ENCODE assay signal across 25 cellular contexts in genomic region chr12:108131035-108131434, GRCh38. TPM values are rescaled to one million over a fixed set of nuclear protein-coding genes. Genes with fewer than 3 reads are reported as not detected.
"Had no signal": no experiment of that assay in that cellular context is flagged by ENCODE, and none has a peak within 500 bp of the region (broad histone marks: within the 10 kb centered on the region; RNA-seq: fewer than 3 reads in every experiment).

No MANE protein-coding gene starts in this region.

- H3K27ac ChIP-seq: foreskin keratinocyte, heart right ventricle, left lung, lower lobe of right lung, spleen, testis, upper lobe of left lung had no signal

- H3K4me3 ChIP-seq: heart right ventricle, left lung, lower lobe of right lung, spleen, testis, upper lobe of left lung had no signal

- H3K36me3 Mint-ChIP-seq: activated naive CD4-positive, alpha-beta T cell treated with anti-CD3 and anti-CD28 coated beads, Interleukin-2, amount 50 U/mL, for 72 hours; T-cell had no signal

- H3K4me3 Mint-ChIP-seq: activated B cell treated with CpG ODN at 0.5 μM for 24 hours; activated T-cell treated with anti-CD3 and anti-CD28 coated beads, Interleukin-2, amount 50 U/mL, for 72 hours; central memory CD8-positive, alpha-beta T cell; T-cell had no signal

- H3K9me3 ChIP-seq: heart right ventricle, left lung, lower lobe of right lung, spleen, testis, upper lobe of left lung had no signal

- ATAC-seq: activated naive CD4-positive, alpha-beta T cell treated with anti-CD3 and anti-CD28 coated beads, Interleukin-2, amount 50 U/mL, for 72 hours; activated T-cell treated with anti-CD3 and anti-CD28 coated beads, Interleukin-2, amount 50 U/mL, for 72 hours; esophagus mucosa; foreskin keratinocyte; left lung; lower lobe of right lung; naive thymus-derived CD8-positive, alpha-beta T cell; right cardiac atrium; T-cell had no signal

- H3K27me3 ChIP-seq: testis had no signal

- H3K36me3 ChIP-seq: heart right ventricle, left lung, lower lobe of right lung, spleen, upper lobe of left lung had no signal

- H3K27ac Mint-ChIP-seq: activated B cell treated with CpG ODN at 0.5 μM for 24 hours; activated naive CD4-positive, alpha-beta T cell treated with anti-CD3 and anti-CD28 coated beads, Interleukin-2, amount 50 U/mL, for 72 hours; activated T-cell treated with anti-CD3 and anti-CD28 coated beads, Interleukin-2, amount 50 U/mL, for 72 hours; T-cell had no signal

- H3K9me3 Mint-ChIP-seq: activated B cell treated with CpG ODN at 0.5 μM for 24 hours; activated naive CD4-positive, alpha-beta T cell treated with anti-CD3 and anti-CD28 coated beads, Interleukin-2, amount 50 U/mL, for 72 hours; activated T-cell treated with anti-CD3 and anti-CD28 coated beads, Interleukin-2, amount 50 U/mL, for 72 hours; central memory CD8-positive, alpha-beta T cell; T-cell had no signal

- DNase-seq: activated B cell treated with CpG ODN at 0.5 μM for 24 hours; activated naive CD4-positive, alpha-beta T cell; activated T-cell treated with anti-CD3 and anti-CD28 coated beads for 4 hours; activated T-cell treated with anti-CD3 and anti-CD28 coated beads, Interleukin-2, amount 50 U/mL, for 72 hours; dermis blood vessel endothelial cell; effector CD8-positive, alpha-beta T cell; foreskin keratinocyte; heart right ventricle; left lung; lower lobe of right lung; mesenchymal stem cell; naive thymus-derived CD8-positive, alpha-beta T cell; right cardiac atrium; spleen; stimulated activated naive CD4-positive, alpha-beta T cell treated with Interleukin-2 at 50 U/mL for 16 hours; T-cell; testis; upper lobe of left lung had no signal

- H3K4me1 Mint-ChIP-seq: central memory CD8-positive, alpha-beta T cell had no signal

- H3K4me1 ChIP-seq: foreskin keratinocyte had no signal

RNA-seq across cellular contexts. Expression of gene WSCD2, which starts 1.9 kb away (rescaled TPM):
- total RNA-seq: activated naive CD4-positive, alpha-beta T cell treated with anti-CD3 and anti-CD28 coated beads, Interleukin-2, amount 50 U/mL, for 72 hours; activated T-cell treated with anti-CD3 and anti-CD28 coated beads, Interleukin-2, amount 50 U/mL, for 72 hours; bronchial epithelial cell; dermis blood vessel endothelial cell; endothelial cell of umbilical vein; foreskin keratinocyte; glomerular endothelial cell; naive thymus-derived CD8-positive, alpha-beta T cell; T-helper 2 cell treated with Interferon-gamma antibody and Interleukin-4, amounts not matched to agents 100 ng/mL and 5 ng/mL, for 36 hours had no signal
- polyA plus RNA-seq: endothelial cell of umbilical vein; foreskin keratinocyte; naive thymus-derived CD8-positive, alpha-beta T cell had no signal
